27 cellular contexts compared by ENCODE assay signal in the genomic region with DNA sequence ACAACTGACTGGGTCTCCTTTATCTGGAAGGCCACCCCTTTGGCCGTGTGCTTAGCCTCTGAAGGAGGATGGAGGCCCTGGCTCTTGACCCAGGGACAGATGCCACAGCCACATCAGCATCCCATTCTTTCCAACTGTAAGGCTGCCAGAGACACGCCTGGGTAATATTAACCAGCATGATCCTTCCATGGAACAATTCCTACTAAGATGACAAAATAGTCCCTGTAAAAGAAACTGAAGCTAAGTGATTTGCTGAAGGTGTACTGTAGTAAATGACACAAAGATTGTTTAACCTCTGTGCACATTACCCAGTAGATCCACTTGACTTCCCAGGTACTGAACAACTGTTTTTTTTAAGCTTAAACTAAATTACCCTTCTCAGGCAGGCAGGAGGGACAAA.
A peak's percentile ranks its signal among the peaks of the same experiment; 100 is the strongest.
DNase-seq lines count a peak whose midpoint lies in the region; ATAC-seq, FAIRE-seq and TF ChIP-seq lines count a peak whose summit lies in the region.
"Had no signal": no experiment of that assay in that cellular context is flagged by ENCODE, and none has a peak within 500 bp of the region (broad histone marks: within the 10 kb centered on the region; RNA-seq: fewer than 3 reads in every experiment).

No MANE protein-coding gene starts in this region.

- TF ChIP-seq EP300 in esophagus muscularis mucosa (IDR thresholded peaks at IDR 0.05) (no peak), gastroesophageal sphincter (IDR thresholded peaks at IDR 0.05) (no peak)

- peaks cover 0 to 25% (median 16%) of the 10 kb centered on the region in 4 donors for H3K4me1 ChIP-seq in esophagus muscularis mucosa
- H3K4me1 ChIP-seq in gastroesophageal sphincter: peaks cover 0 to 20% (median 0%) of the 10 kb centered on the region in 3 donors
- H3K4me1 ChIP-seq in mesenchymal stem cell (ENCODE audit: control insufficient read depth, insufficient read depth, low read depth, low read length): no peaks in the 10 kb centered on the region
- H3K4me1 ChIP-seq: A549, BLaER1 had no signal

- peak overlapping the region; percentile 36 for H4K8ac ChIP-seq in mesenchymal stem cell (ENCODE audit: low read length)

- H3K27me3 Mint-ChIP-seq in nephron progenitor cell (ENCODE audit: low read depth, poor library complexity): no peaks in the 10 kb centered on the region
- H3K27me3 Mint-ChIP-seq: CD4-positive, alpha-beta memory T cell; CD4-positive, CD25-positive, alpha-beta regulatory T cell had no signal

- no peak overlapping the region for H2BK15ac ChIP-seq in mesenchymal stem cell (ENCODE audit: low read depth, poor library complexity, severe bottlenecking)

- H3K9me3 Mint-ChIP-seq in nephron progenitor cell: peaks cover 5% of the 10 kb centered on the region
- H3K9me3 Mint-ChIP-seq: CD4-positive, alpha-beta memory T cell; CD8-positive, alpha-beta memory T cell had no signal

- DNase-seq in esophagus muscularis mucosa (ENCODE audit: extremely low spot score) (no peak), mesenchymal stem cell (no peak), nephron progenitor cell (no peak), GM12892 (ENCODE audit: insufficient read length) (no peak), AG08395 (ENCODE audit: low spot score) (no peak)
- DNase-seq: BE2C; C1 segment of cervical spinal cord; CD4-positive, alpha-beta memory T cell; CD4-positive, CD25-positive, alpha-beta regulatory T cell; CD8-positive, alpha-beta memory T cell; COR-L47; DMS 273 treated with DMSO at 0.1 percent for 48 hours; DMS153; DMS53; DMS79; DND-41; EL; GDM1 had no signal

- H3K27me3 ChIP-seq in esophagus muscularis mucosa: no peaks in the 10 kb centered on the region
- no peaks in the 10 kb centered on the region for H3K27me3 ChIP-seq in gastroesophageal sphincter
- H3K27me3 ChIP-seq in mesenchymal stem cell (ENCODE audit: control insufficient read depth in 1 of 2, insufficient read depth in 1 of 2, low read length in 2 of 2): no peaks in the 10 kb centered on the region
- H3K27me3 ChIP-seq: BE2C, BLaER1 had no signal

- TF ChIP-seq CTCF in esophagus muscularis mucosa (IDR thresholded peaks at IDR 0.05): no peak
- TF ChIP-seq CTCF in gastroesophageal sphincter (IDR thresholded peaks at IDR 0.05): no peak
- no peak for TF ChIP-seq CTCF in nephron progenitor cell (IDR thresholded peaks at IDR 0.05)

- no peak overlapping the region for H2AFZ ChIP-seq in mesenchymal stem cell (ENCODE audit: low read depth, low read length)

- H3K79me1 ChIP-seq in mesenchymal stem cell (replicated peaks; ENCODE audit: low read length, poor library complexity, severe bottlenecking): no peaks in the 10 kb centered on the region

- no peak overlapping the region for H3K23ac ChIP-seq in mesenchymal stem cell (ENCODE audit: low read length in 2 of 2)

- peak overlapping the region in 1 of 2 experiments; percentile 39 for H2BK12ac ChIP-seq in mesenchymal stem cell (ENCODE audit: low read length in 2 of 2)

- no peak for FAIRE-seq in GM12892 (lab: Jason Lieb, UNC)
- FAIRE-seq: A549, GM12878, GM19239 had no signal

- peaks cover 22% of the 10 kb centered on the region for H3K4me1 Mint-ChIP-seq in nephron progenitor cell
- H3K4me1 Mint-ChIP-seq: CD14-positive monocyte; CD4-positive, alpha-beta memory T cell; CD8-positive, alpha-beta memory T cell had no signal

- H3K4ac ChIP-seq in mesenchymal stem cell (ENCODE audit: low read depth in 1 of 2, low read length in 2 of 2): no peak overlapping the region

- ATAC-seq in gastroesophageal sphincter (peak; percentile 22), HG02981 (IDR thresholded peaks at IDR 0.05; ENCODE audit: unreplicated experiment) (no peak), GM21423 (IDR thresholded peaks at IDR 0.05; ENCODE audit: unreplicated experiment) (no peak)
- ATAC-seq: A549, GM12878 had no signal

- no peak overlapping the region for H3K4me3 ChIP-seq in esophagus muscularis mucosa
- H3K4me3 ChIP-seq in gastroesophageal sphincter: no peak overlapping the region
- H3K4me3 ChIP-seq in mesenchymal stem cell (ENCODE audit: insufficient read depth in 1 of 2, low read depth in 1 of 2, low read length in 2 of 2): no peak overlapping the region
- H3K4me3 ChIP-seq: A549, BLaER1, GM12878 had no signal

- H2BK5ac ChIP-seq in mesenchymal stem cell (ENCODE audit: low read depth, low read length, poor library complexity, severe bottlenecking): no peak overlapping the region

- H3K9ac ChIP-seq in mesenchymal stem cell (ENCODE audit: low read length): no peak overlapping the region
- H3K9ac ChIP-seq: BLaER1 had no signal

- H3K14ac ChIP-seq in mesenchymal stem cell (ENCODE audit: low read length in 2 of 2): no peak overlapping the region

- H3K36me3 ChIP-seq in esophagus muscularis mucosa: no peaks in the 10 kb centered on the region
- H3K36me3 ChIP-seq in gastroesophageal sphincter: no peaks in the 10 kb centered on the region
- H3K36me3 ChIP-seq in mesenchymal stem cell (ENCODE audit: control insufficient read depth in 1 of 2, insufficient read depth in 2 of 2, low read depth in 1 of 2, low read length in 2 of 2): no peaks in the 10 kb centered on the region
- H3K36me3 ChIP-seq: BE2C, BLaER1 had no signal

- H3K9me3 ChIP-seq in esophagus muscularis mucosa: no peaks in the 10 kb centered on the region
- no peaks in the 10 kb centered on the region for H3K9me3 ChIP-seq in gastroesophageal sphincter
- no peaks in the 10 kb centered on the region for H3K9me3 ChIP-seq in mesenchymal stem cell (ENCODE audit: control insufficient read depth, low read length)
- H3K9me3 ChIP-seq: A549, BE2C, BLaER1 had no signal

- H3K4me3 Mint-ChIP-seq in nephron progenitor cell: no peak overlapping the region
- H3K4me3 Mint-ChIP-seq: CD14-positive monocyte; CD4-positive, alpha-beta memory T cell; CD4-positive, CD25-positive, alpha-beta regulatory T cell; CD8-positive, alpha-beta memory T cell had no signal

- TF ChIP-seq POLR2A in esophagus muscularis mucosa (IDR thresholded peaks at IDR 0.05; ENCODE audit: low read depth) (no peak), gastroesophageal sphincter (IDR thresholded peaks at IDR 0.05) (no peak), GM12892 (IDR thresholded peaks at IDR 0.05; ENCODE audit: low read depth, low read length) (no peak)

- intact Hi-C loops in esophagus muscularis mucosa (cut with DNase I): no loop called here

- peak overlapping the region; percentile 52 for H3K27ac Mint-ChIP-seq in nephron progenitor cell
- H3K27ac Mint-ChIP-seq: CD14-positive monocyte; CD4-positive, alpha-beta memory T cell; CD4-positive, CD25-positive, alpha-beta regulatory T cell; CD8-positive, alpha-beta memory T cell had no signal

- H2BK120ac ChIP-seq in mesenchymal stem cell (ENCODE audit: low read depth, low read length): no peak overlapping the region

- WGBS in esophagus muscularis mucosa: 45% methylated on average over 2 of the region's 2 CpGs
- WGBS in gastroesophageal sphincter (ENCODE audit: low coverage in 1 of 2), 2 donors: 31% methylated on average over 2 of the region's 2 CpGs; no CpG with 5 or more reads in 1 of the 2 donors
- WGBS in mesenchymal stem cell: 94% methylated on average over 1 of the region's 2 CpGs

- H2AK5ac ChIP-seq in mesenchymal stem cell (ENCODE audit: low read length, severe bottlenecking): no peak overlapping the region

- no peak overlapping the region for H3K18ac ChIP-seq in mesenchymal stem cell (ENCODE audit: low read depth in 1 of 2, low read length in 2 of 2)

- no peak overlapping the region for H3K4me2 ChIP-seq in mesenchymal stem cell (ENCODE audit: low read length, poor library complexity, severe bottlenecking)
- H3K4me2 ChIP-seq: A549, BLaER1 had no signal

- H3K27ac ChIP-seq in esophagus muscularis mucosa (replicated peaks in 1 of 4) (peak overlapping the region; percentile 61 to 76 (median 68)), gastroesophageal sphincter (peak overlapping the region in 3 of 4 donors; percentile 53 to 73 (median 63)), mesenchymal stem cell (ENCODE audit: low read length, poor library complexity, severe bottlenecking) (no peak overlapping the region)
- H3K27ac ChIP-seq: 22Rv1, A549, BLaER1 had no signal

- peaks cover 5% of the 10 kb centered on the region for H3K36me3 Mint-ChIP-seq in nephron progenitor cell (ENCODE audit: low read depth)

- no peak overlapping the region for H4K91ac ChIP-seq in mesenchymal stem cell (ENCODE audit: low read length)
